Comparison of ENCODE assay signal across 7 cellular contexts in the genomic region with DNA sequence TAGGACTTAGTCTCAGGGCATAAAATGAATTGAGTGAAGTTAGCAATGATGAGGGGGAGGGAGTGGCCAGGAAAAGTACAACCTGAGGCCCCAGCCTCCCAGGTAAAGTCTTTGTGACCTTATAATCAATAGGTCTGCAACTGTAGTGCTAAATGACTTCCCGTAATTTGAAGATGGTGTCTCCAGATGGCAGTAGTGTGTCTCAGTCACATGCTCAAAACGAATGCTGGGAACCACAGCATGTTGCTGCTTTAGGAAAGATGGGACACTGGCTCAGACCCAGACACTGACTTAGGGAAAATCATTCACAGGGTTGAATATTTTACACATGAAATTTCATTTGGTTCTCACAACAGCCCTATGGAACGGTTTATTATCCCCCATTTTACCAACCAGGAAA. TPM values are rescaled to one million over a fixed set of nuclear protein-coding genes. Genes with fewer than 3 reads are reported as not detected.
DNase-seq lines count a peak whose midpoint lies in the region; ATAC-seq, FAIRE-seq and TF ChIP-seq lines count a peak whose summit lies in the region.

No MANE protein-coding gene starts in this region.

- POLR2A ChIA-PET in K562 (lab: Yijun Ruan, JAX) = no interaction called here

- H3K9me1 ChIP-seq in K562 (ENCODE audit: control insufficient read depth, insufficient read depth, low read length) = no peaks in the 10 kb centered on the region

- H3K4me2 ChIP-seq in K562 (ENCODE audit: insufficient read depth, low read length) (no peak overlapping the region), neural progenitor cell (no peak overlapping the region)

- H3K27me3 ChIP-seq in K562 (ENCODE audit: control insufficient read depth in 2 of 2, insufficient read depth in 2 of 2, low read length in 2 of 2) (no peaks in the 10 kb centered on the region), neural progenitor cell (no peaks in the 10 kb centered on the region)

- BruUV-seq in K562 (replicated peaks; lab: Mats Ljungman, UMichigan) = no TSS peak

- H3F3A ChIP-seq in neural progenitor cell (ENCODE audit: low read depth) = no peaks in the 10 kb centered on the region

- peaks cover 5% of the 10 kb centered on the region for H3K4me1 Mint-ChIP-seq in neural progenitor cell
- H3K4me1 Mint-ChIP-seq in activated naive CD4-positive, alpha-beta T cell treated with anti-CD3 and anti-CD28 coated beads for 36 hours (ENCODE audit: low read depth) = no peaks in the 10 kb centered on the region

- in situ Hi-C loops in K562 (cut with MboI) = no loop called here

- TF ChIP-seq CTCF in GM12864 (IDR thresholded peaks at IDR 0.05; ENCODE audit: low read depth, low read length, missing control alignments) (peak; percentile 19), K562 (IDR thresholded peaks at IDR 0.05 in 2 of 3, conservative IDR thresholded peaks at IDR 0.05 in 1 of 3; ENCODE audit: insufficient read depth in 2 of 3, low read depth in 1 of 3, low read length in 3 of 3) (peak in 1 of 3 experiments; percentile 27; a peak in 1 of 6 replicates), neural progenitor cell (IDR thresholded peaks at IDR 0.05) (peak; percentile 28)

- H3K4me3 Mint-ChIP-seq in neural progenitor cell = no peak overlapping the region
- H3K4me3 Mint-ChIP-seq in activated naive CD4-positive, alpha-beta T cell treated with anti-CD3 and anti-CD28 coated beads for 36 hours = no peak overlapping the region

- DNase-seq in GM12864 (ENCODE audit: low read depth) (no peak), NCI-H1694 (lab: John Stamatoyannopoulos, UW) (peak; percentile 49), K562 (ENCODE audit: extremely low read depth in 1 of 4, low spot score in 3 of 4) (peak in 1 of 4 experiments; percentile 8), neural progenitor cell (ENCODE audit: low spot score) (peak; percentile 9), C1 segment of cervical spinal cord (lab: John Stamatoyannopoulos, UW) (no peak)
- no peak for DNase-seq in activated naive CD4-positive, alpha-beta T cell treated with anti-CD3 and anti-CD28 coated beads for 36 hours

- TF ChIP-seq RAD21 in K562 (CRISPR knock-in tag; conservative IDR thresholded peaks at IDR 0.05 in 1 of 2, IDR thresholded peaks at IDR 0.05 in 1 of 2) = 0 out of 4 replicates have a peak, but pooled peaks of 1 of the 2 experiments have one; percentile 6

- H3K4me3 ChIP-seq in GM12864 (ENCODE audit: low read depth, low read length) = no peak overlapping the region
- no peak overlapping the region for H3K4me3 ChIP-seq in K562
- no peak overlapping the region for H3K4me3 ChIP-seq in neural progenitor cell

- no peaks in the 10 kb centered on the region for H3K79me2 ChIP-seq in K562 (ENCODE audit: control insufficient read depth, insufficient read depth, low read length)
- H3K79me2 ChIP-seq in neural progenitor cell (ENCODE audit: low read depth) = no peaks in the 10 kb centered on the region

- H3K27ac Mint-ChIP-seq in neural progenitor cell = no peak overlapping the region
- H3K27ac Mint-ChIP-seq in activated naive CD4-positive, alpha-beta T cell treated with anti-CD3 and anti-CD28 coated beads for 36 hours = no peak overlapping the region

- H2AFZ ChIP-seq in K562 (ENCODE audit: low read depth, low read length) (no peak overlapping the region), neural progenitor cell (replicated peaks) (peak overlapping the region; percentile 15)

- peak; percentile 52; the same call in 1 of the 3 replicates for ATAC-seq in K562
- no peak for ATAC-seq in HG02642 (IDR thresholded peaks at IDR 0.05; ENCODE audit: poor library complexity, unreplicated experiment)

- CTCF ChIA-PET in K562 (lab: Yijun Ruan, JAX; ENCODE audit: low intra/inter-chr PET ratio) = no interaction called here
- CTCF ChIA-PET in activated naive CD4-positive, alpha-beta T cell treated with anti-CD3 and anti-CD28 coated beads for 36 hours (lab: Charles Lee) = interaction anchor here (0.5 to 1.3 kb wide), 3 partner anchors 17 to 139 kb away, joined by 3 to 5 read pairs (median 3); partner anchors contain the start of gene TSPAN6

- no peak for FAIRE-seq in K562 (lab: Jason Lieb, UNC)

- H4K20me1 ChIP-seq in K562 (replicated peaks; ENCODE audit: control insufficient read depth, insufficient read depth, low read length) (no peaks in the 10 kb centered on the region), neural progenitor cell (ENCODE audit: low read depth) (no peaks in the 10 kb centered on the region)

- TF ChIP-seq POLR2A in K562 (conservative IDR thresholded peaks at IDR 0.05) = no peak

- H3K36me3 Mint-ChIP-seq in neural progenitor cell = no peaks in the 10 kb centered on the region
- H3K36me3 Mint-ChIP-seq in activated naive CD4-positive, alpha-beta T cell treated with anti-CD3 and anti-CD28 coated beads for 36 hours (ENCODE audit: low read depth) = no peaks in the 10 kb centered on the region

- H3K27me3 Mint-ChIP-seq in neural progenitor cell (ENCODE audit: insufficient read depth, low read depth) = peaks cover 3% of the 10 kb centered on the region
- no peaks in the 10 kb centered on the region for H3K27me3 Mint-ChIP-seq in activated naive CD4-positive, alpha-beta T cell treated with anti-CD3 and anti-CD28 coated beads for 36 hours (ENCODE audit: low read depth)

- WGBS in K562 (ENCODE audit: insufficient coverage, low coverage, missing lambda C conversion rate) = 0% methylated on average over 3 of the region's 3 CpGs

- H3K9ac ChIP-seq in K562 (ENCODE audit: insufficient read depth in 1 of 2, low read depth in 2 of 2, low read length in 2 of 2) (no peak overlapping the region), neural progenitor cell (no peak overlapping the region)

- H3K4me1 ChIP-seq in K562 (replicated peaks in 1 of 2; ENCODE audit: control insufficient read depth in 2 of 2, insufficient read depth in 2 of 2, low read length in 2 of 2) = no peaks in the 10 kb centered on the region
- H3K4me1 ChIP-seq in neural progenitor cell = no peaks in the 10 kb centered on the region

- H3K9me3 Mint-ChIP-seq in neural progenitor cell = no peaks in the 10 kb centered on the region
- H3K9me3 Mint-ChIP-seq in activated naive CD4-positive, alpha-beta T cell treated with anti-CD3 and anti-CD28 coated beads for 36 hours = no peaks in the 10 kb centered on the region

- intact Hi-C loops in K562 (cut with micrococcal nuclease) = no loop called here
- intact Hi-C loops in activated naive CD4-positive, alpha-beta T cell treated with anti-CD3 and anti-CD28 coated beads for 36 hours (cut with micrococcal nuclease) = no loop called here

- H3K36me3 ChIP-seq in K562 (ENCODE audit: control insufficient read depth, insufficient read depth, low read length) (no peaks in the 10 kb centered on the region), neural progenitor cell (no peaks in the 10 kb centered on the region)

- H3K27ac ChIP-seq in K562 (ENCODE audit: extremely low read depth, low read depth, low read length) (no peak overlapping the region), neural progenitor cell (no peak overlapping the region)

- no peak for TF ChIP-seq EP300 in K562 (IDR thresholded peaks at IDR 0.05; ENCODE audit: low read length)

- H3K9me3 ChIP-seq in K562 (replicated peaks; ENCODE audit: control insufficient read depth, insufficient read depth, low read depth, low read length) (no peaks in the 10 kb centered on the region), neural progenitor cell (ENCODE audit: low read depth) (no peaks in the 10 kb centered on the region)

RNA-seq across cellular contexts. Expression of gene SRPX2, which starts 10.3 kb away (rescaled TPM):
- total RNA-seq in K562 (2011; cell fraction: chromatin; rRNA removed; ENCODE audit: low replicate concordance) = not detected in 2 replicates
- total RNA-seq in K562 (2011; cell fraction: nucleolus; rRNA removed) = 0.33 TPM in 1 of 2 replicates, not detected in the other
- total RNA-seq in K562 (2011; cell fraction: nucleoplasm; rRNA removed) = not detected in 2 replicates
- total RNA-seq in K562 (2014; rRNA removed) = not detected in 2 replicates
- total RNA-seq in K562 (2014; rRNA removed; fragmentation: Illumina TruSeq; extraction: Trizol) = not detected in 2 replicates
- not detected in 2 replicates for total RNA-seq in K562 (2015; rRNA removed; fragmentation: Illumina TruSeq; extraction: Trizol)
- 0.13 TPM in 1 of 2 replicates, not detected in the other for total RNA-seq in K562 (2021)
- polyA plus RNA-seq in K562 (2011; rRNA removed) = 0.20 TPM in 1 of 2 replicates, not detected in the other
- polyA plus RNA-seq in K562 (2011; cell fraction: cytosol; rRNA removed) = not detected in 2 replicates
- 0.03 TPM in 1 of 2 replicates, not detected in the other for polyA plus RNA-seq in K562 (2011; cell fraction: nucleus; rRNA removed)
- 0.01 TPM in 2 replicates for polyA plus RNA-seq in K562 (2012)
- polyA plus RNA-seq in K562 (2014; fragmentation: Illumina TruSeq; extraction: Trizol) = not detected in 2 replicates
- not detected for polyA plus RNA-seq in K562 (2014; fragmentation: Nextera tagmentation; extraction: Ambion mirVana)
- not detected in 2 replicates for polyA plus RNA-seq in K562 (2014; rRNA removed)
- polyA minus RNA-seq in K562 (2011; rRNA and poly(A)+ RNA removed) = not detected in 2 replicates
- polyA minus RNA-seq in K562 (2011; cell fraction: cytosol; rRNA and poly(A)+ RNA removed) = not detected in 2 replicates
- not detected in 2 replicates for polyA minus RNA-seq in K562 (2011; cell fraction: nucleus; rRNA and poly(A)+ RNA removed)
- total RNA-seq in neural progenitor cell (ENCODE audit: low replicate concordance) = 0.11 TPM in 1 of 2 replicates, not detected in the other
- not detected for total RNA-seq in activated naive CD4-positive, alpha-beta T cell treated with anti-CD3 and anti-CD28 coated beads for 36 hours

RNA-seq across cellular contexts. Expression of gene TSPAN6, which starts 17.6 kb away (rescaled TPM):
- not detected in 2 replicates for total RNA-seq in K562 (2011; cell fraction: chromatin; rRNA removed; ENCODE audit: low replicate concordance)
- total RNA-seq in K562 (2011; cell fraction: nucleolus; rRNA removed) = not detected in 2 replicates
- total RNA-seq in K562 (2011; cell fraction: nucleoplasm; rRNA removed) = 0.38 TPM in 1 of 2 replicates, not detected in the other
- total RNA-seq in K562 (2014; rRNA removed) = not detected in 2 replicates
- total RNA-seq in K562 (2014; rRNA removed; fragmentation: Illumina TruSeq; extraction: Trizol) = not detected in 2 replicates
- total RNA-seq in K562 (2015; rRNA removed; fragmentation: Illumina TruSeq; extraction: Trizol) = not detected in 2 replicates
- total RNA-seq in K562 (2021) = 0.11 and 0.27 TPM in 2 replicates
- 0.22 and 0.68 TPM in 2 replicates for polyA plus RNA-seq in K562 (2011; rRNA removed)
- polyA plus RNA-seq in K562 (2011; cell fraction: cytosol; rRNA removed) = 0.07 and 0.19 TPM in 2 replicates
- polyA plus RNA-seq in K562 (2011; cell fraction: nucleus; rRNA removed) = 0.23 and 0.59 TPM in 2 replicates
- polyA plus RNA-seq in K562 (2012) = 0.09 and 0.12 TPM in 2 replicates
- not detected in 2 replicates for polyA plus RNA-seq in K562 (2014; fragmentation: Illumina TruSeq; extraction: Trizol)
- polyA plus RNA-seq in K562 (2014; fragmentation: Nextera tagmentation; extraction: Ambion mirVana) = under 1 TPM in 1 of 2 experiments, not detected in 1; 0.04 TPM
- 0.04 TPM in 1 of 2 replicates, not detected in the other for polyA plus RNA-seq in K562 (2014; rRNA removed)
- polyA minus RNA-seq in K562 (2011; rRNA and poly(A)+ RNA removed) = 0.39 TPM in 1 of 2 replicates, not detected in the other
- polyA minus RNA-seq in K562 (2011; cell fraction: cytosol; rRNA and poly(A)+ RNA removed) = 0.55 TPM in 1 of 2 replicates, not detected in the other
- polyA minus RNA-seq in K562 (2011; cell fraction: nucleus; rRNA and poly(A)+ RNA removed) = 0.11 and 0.13 TPM in 2 replicates
- total RNA-seq in neural progenitor cell (ENCODE audit: low replicate concordance) = 138 and 205 TPM in 2 replicates
- under 1 TPM; 0.42 to 0.57 TPM for total RNA-seq in activated naive CD4-positive, alpha-beta T cell treated with anti-CD3 and anti-CD28 coated beads for 36 hours

Comparison
In these comparisons a context has a peak if more than half of its experiments do, and no peak if none do; other contexts are left out.
1. DNase-seq: peak in NCI-H1694 (single experiment) and neural progenitor cell (single experiment); none in GM12864 (single experiment), activated naive CD4-positive, alpha-beta T cell treated with anti-CD3 and anti-CD28 coated beads for 36 hours (single experiment) and C1 segment of cervical spinal cord (0 of 14).
2. RNA of gene TSPAN6, which starts 17.6 kb away (total RNA-seq): 138 to 205 TPM in neural progenitor cell; 0.42 to 0.57 TPM in activated naive CD4-positive, alpha-beta T cell treated with anti-CD3 and anti-CD28 coated beads for 36 hours and 0.11 to 0.38 TPM in K562; every median in the first group is over 10 times any median in the second.